ENCODE assay signal across 8 cellular contexts in the genomic region with DNA sequence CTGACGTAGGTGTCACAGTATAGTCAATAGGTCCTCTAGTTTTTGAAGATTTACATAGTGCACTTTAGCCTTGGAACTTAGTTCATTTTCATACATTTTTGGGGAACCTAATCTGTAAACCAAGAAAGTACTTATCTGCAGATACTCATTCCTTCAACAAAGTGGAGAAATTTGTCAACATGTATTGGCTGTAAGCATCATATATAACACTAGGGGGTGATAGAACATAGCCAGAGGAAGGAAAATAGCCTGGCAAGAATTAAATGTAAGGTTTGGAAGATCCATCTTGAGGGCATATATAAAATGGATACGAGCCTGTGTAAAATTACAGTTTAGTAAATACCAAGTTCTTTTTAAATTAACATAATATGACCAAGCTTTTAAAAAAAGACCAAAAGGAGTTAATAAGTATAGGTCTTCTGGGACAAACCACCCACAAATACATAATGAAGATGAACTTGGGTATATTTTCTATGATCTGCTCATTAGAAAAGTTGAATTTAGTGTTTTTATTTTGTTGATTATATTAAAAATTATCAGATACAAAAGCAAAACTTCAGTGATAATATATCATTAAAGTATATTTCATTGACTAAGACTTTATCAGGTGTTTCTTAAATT. TPM values are rescaled to one million over a fixed set of nuclear protein-coding genes. Genes with fewer than 3 reads are reported as not detected.
DNase-seq lines count a peak whose midpoint lies in the region; ATAC-seq, FAIRE-seq and TF ChIP-seq lines count a peak whose summit lies in the region.

No MANE protein-coding gene starts in this region.

- CTCF ChIA-PET in A549 (lab: Yijun Ruan, JAX) = interaction anchor here (0.6 to 13.2 kb wide), 16 partner anchors 8 to 1702 kb away, joined by 3 to 402 read pairs (median 4); no protein-coding TSS in a partner anchor

- ATAC-seq in A549 = peak; percentile 57 to 71; a peak in 3 of 6 replicates
- ATAC-seq in GM18502 (IDR thresholded peaks at IDR 0.05; ENCODE audit: poor library complexity, unreplicated experiment) = peak; percentile 45
- peak; percentile 64 for ATAC-seq in left colon

- H3K27ac ChIP-seq in A549 = no peak overlapping the region

- TF ChIP-seq POLR2A in A549 (IDR thresholded peaks at IDR 0.05; ENCODE audit: low read length) = no peak

- intact Hi-C loops in left colon (cut with DNase I, micrococcal nuclease) = loop anchor here in 1 of 2 donors (2.0 kb wide), 1 partner anchor 150 kb away; no protein-coding TSS in a partner anchor

- H3K4me1 ChIP-seq in A549 = no peaks in the 10 kb centered on the region

- TF ChIP-seq RAD21 in A549 (conservative IDR thresholded peaks at IDR 0.05 in 1 of 2, IDR thresholded peaks at IDR 0.05 in 1 of 2) = peak; percentile 76 to 88

- no peak overlapping the region for H3K4me2 ChIP-seq in A549

- DNase-seq in A549 (ENCODE audit: low read depth in 1 of 2, low spot score in 1 of 2) = peak; percentile 45 to 62
- peak; percentile 79 for DNase-seq in NCI-H2227 (lab: John Stamatoyannopoulos, UW; ENCODE audit: unreplicated experiment)
- DNase-seq in astrocyte of the spinal cord (ENCODE audit: low read depth, low spot score) = peak; percentile 69
- no peak for DNase-seq in left colon
- DNase-seq in activated CD4-positive, alpha-beta T cell treated with anti-CD3 and anti-CD28 coated beads, Interleukin-2, amount 50 U/mL, for 1 hour = no peak
- DNase-seq in stimulated activated CD4-positive, alpha-beta T cell treated with anti-CD3 and anti-CD28 coated beads, Interleukin-2, amount 100 ng/mL, for 24 hours = no peak
- no peak for DNase-seq in stimulated activated CD4-positive, alpha-beta T cell treated with anti-CD3 and anti-CD28 coated beads, Interleukin-4, amount 100 ng/mL, for 4 hours

- no peak for FAIRE-seq in A549 (lab: Jason Lieb, UNC)

- H3K9me3 ChIP-seq in A549 = no peaks in the 10 kb centered on the region

- POLR2A ChIA-PET in A549 (lab: Yijun Ruan, JAX) = no interaction called here

- no peak for TF ChIP-seq EP300 in A549 (IDR thresholded peaks at IDR 0.05)

- H3K4me3 ChIP-seq in A549 (no peak overlapping the region), astrocyte of the spinal cord (ENCODE audit: low read depth, low read length) (no peak overlapping the region)

- TF ChIP-seq CTCF in A549 (IDR thresholded peaks at IDR 0.05) (peak; percentile 74), astrocyte of the spinal cord (IDR thresholded peaks at IDR 0.05; ENCODE audit: low read depth, low read length) (peak; percentile 74)

- in situ Hi-C loops in astrocyte of the spinal cord (cut with HindIII; ENCODE audit: low sequenced_read_pairs) = loop anchor here (10.0 kb wide), 1 partner anchor 138 kb away; no protein-coding TSS in a partner anchor

- WGBS in A549 (ENCODE audit: missing lambda C conversion rate) = 43% methylated on average over 2 of the region's 2 CpGs

TF ChIP-seq in A549, 52 proteins besides CTCF, POLR2A, EP300 and RAD21:
- TF ChIP-seq SMC3 (IDR thresholded peaks at IDR 0.05) (peak; percentile 74), HOXB5 (CRISPR knock-in tag; IDR thresholded peaks at IDR 0.05) (no peak), NR3C1 (IDR thresholded peaks at IDR 0.05) (no peak), ZNF302 (CRISPR knock-in tag; IDR thresholded peaks at IDR 0.05) (no peak), CHD4 (IDR thresholded peaks at IDR 0.05; ENCODE audit: borderline replicate concordance) (no peak), BHLHE40 (IDR thresholded peaks at IDR 0.05; ENCODE audit: low read depth, low read length) (no peak), ZFP36 (IDR thresholded peaks at IDR 0.05; ENCODE audit: borderline replicate concordance, partially characterized antibody) (no peak), PBX3 (IDR thresholded peaks at IDR 0.05) (no peak)
- TF ChIP-seq, protein P1, sequence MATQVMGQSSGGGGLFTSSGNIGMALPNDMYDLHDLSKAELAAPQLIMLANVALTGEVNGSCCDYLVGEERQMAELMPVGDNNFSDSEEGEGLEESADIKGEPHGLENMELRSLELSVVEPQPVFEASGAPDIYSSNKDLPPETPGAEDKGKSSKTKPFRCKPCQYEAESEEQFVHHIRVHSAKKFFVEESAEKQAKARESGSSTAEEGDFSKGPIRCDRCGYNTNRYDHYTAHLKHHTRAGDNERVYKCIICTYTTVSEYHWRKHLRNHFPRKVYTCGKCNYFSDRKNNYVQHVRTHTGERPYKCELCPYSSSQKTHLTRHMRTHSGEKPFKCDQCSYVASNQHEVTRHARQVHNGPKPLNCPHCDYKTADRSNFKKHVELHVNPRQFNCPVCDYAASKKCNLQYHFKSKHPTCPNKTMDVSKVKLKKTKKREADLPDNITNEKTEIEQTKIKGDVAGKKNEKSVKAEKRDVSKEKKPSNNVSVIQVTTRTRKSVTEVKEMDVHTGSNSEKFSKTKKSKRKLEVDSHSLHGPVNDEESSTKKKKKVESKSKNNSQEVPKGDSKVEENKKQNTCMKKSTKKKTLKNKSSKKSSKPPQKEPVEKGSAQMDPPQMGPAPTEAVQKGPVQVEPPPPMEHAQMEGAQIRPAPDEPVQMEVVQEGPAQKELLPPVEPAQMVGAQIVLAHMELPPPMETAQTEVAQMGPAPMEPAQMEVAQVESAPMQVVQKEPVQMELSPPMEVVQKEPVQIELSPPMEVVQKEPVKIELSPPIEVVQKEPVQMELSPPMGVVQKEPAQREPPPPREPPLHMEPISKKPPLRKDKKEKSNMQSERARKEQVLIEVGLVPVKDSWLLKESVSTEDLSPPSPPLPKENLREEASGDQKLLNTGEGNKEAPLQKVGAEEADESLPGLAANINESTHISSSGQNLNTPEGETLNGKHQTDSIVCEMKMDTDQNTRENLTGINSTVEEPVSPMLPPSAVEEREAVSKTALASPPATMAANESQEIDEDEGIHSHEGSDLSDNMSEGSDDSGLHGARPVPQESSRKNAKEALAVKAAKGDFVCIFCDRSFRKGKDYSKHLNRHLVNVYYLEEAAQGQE (IDR thresholded peaks at IDR 0.05) = no peak

RNA-seq across cellular contexts. Expression of gene RPL37A, which starts 18.2 kb away (rescaled TPM):
- 4,046 and 4,130 TPM in 2 replicates for polyA plus RNA-seq in A549 (2011; rRNA removed)
- 1,938 and 2,074 TPM in 2 replicates for polyA plus RNA-seq in A549 (2012; cell fraction: cytosol; rRNA removed)
- 702 and 1,256 TPM in 2 replicates for polyA plus RNA-seq in A549 (2012; cell fraction: nucleus; rRNA removed)
- 4,215 to 4,381 TPM (median 4,330 TPM) in 3 replicates for polyA plus RNA-seq in A549 (2017; fragmentation: RNase III; extraction: RNeasy Plus Mini Kit Qiagen cat#74134 plus additional on column Dnase treatment)
- 862 and 1,170 TPM in 2 replicates for polyA minus RNA-seq in A549 (2011; rRNA and poly(A)+ RNA removed)
- 1,000 to 10,000 TPM; 1,768 to 1,865 TPM for total RNA-seq in left colon

Comparison
In these comparisons a context has a peak if more than half of its experiments do, and no peak if none do; other contexts are left out.
1. DNase-seq: peak in A549 (2 of 2), NCI-H2227 (single experiment) and astrocyte of the spinal cord (single experiment); none in left colon (0 of 2), activated CD4-positive, alpha-beta T cell treated with anti-CD3 and anti-CD28 coated beads, Interleukin-2, amount 50 U/mL, for 1 hour (single experiment), stimulated activated CD4-positive, alpha-beta T cell treated with anti-CD3 and anti-CD28 coated beads, Interleukin-2, amount 100 ng/mL, for 24 hours (0 of 2) and stimulated activated CD4-positive, alpha-beta T cell treated with anti-CD3 and anti-CD28 coated beads, Interleukin-4, amount 100 ng/mL, for 4 hours (0 of 2).
2. Peak in every context shown above with its lines, with median percentiles within 50 percentile points of each other: ATAC-seq.